11 cellular contexts compared by ENCODE assay signal in the genomic region with DNA sequence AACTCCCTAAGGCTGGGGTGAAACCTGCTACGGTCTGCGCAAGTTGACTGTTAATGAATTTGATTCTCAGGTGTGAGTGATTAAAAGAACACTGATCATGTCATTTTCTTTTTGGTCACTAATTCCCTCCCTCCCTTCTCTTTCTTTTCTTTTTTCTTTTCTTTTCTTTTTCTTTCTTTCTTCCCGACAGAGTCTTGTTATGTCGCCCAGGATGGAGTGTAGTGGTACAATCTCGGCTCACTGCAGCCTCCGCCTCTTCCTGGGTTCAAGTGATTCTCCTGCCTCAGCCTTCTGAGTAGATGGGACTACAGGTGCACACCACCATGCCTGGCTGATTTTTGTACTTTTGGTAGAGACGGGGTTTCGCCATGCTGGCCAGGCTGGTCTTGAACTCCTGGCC. TPM values are rescaled to one million over a fixed set of nuclear protein-coding genes. Genes with fewer than 3 reads are reported as not detected.
DNase-seq lines count a peak whose midpoint lies in the region; ATAC-seq, FAIRE-seq and TF ChIP-seq lines count a peak whose summit lies in the region.
"Had no signal": no experiment of that assay in that cellular context is flagged by ENCODE, and none has a peak within 500 bp of the region (broad histone marks: within the 10 kb centered on the region; RNA-seq: fewer than 3 reads in every experiment).

No MANE protein-coding gene starts in this region.

- no peaks in the 10 kb centered on the region for H3K9me3 Mint-ChIP-seq in activated CD4-positive, alpha-beta T cell treated with anti-CD3 and anti-CD28 coated beads, Interleukin-2, amount 10 ng/mL, durations not matched to agents 7 days and 5 days
- H3K9me3 Mint-ChIP-seq in activated naive CD8-positive, alpha-beta T cell (ENCODE audit: low read depth): no peaks in the 10 kb centered on the region

- POLR2A ChIA-PET in activated CD4-positive, alpha-beta T cell treated with anti-CD3 and anti-CD28 coated beads, Interleukin-2, amount 10 ng/mL, durations not matched to agents 7 days and 5 days (lab: Charles Lee): no interaction called here

- CTCF ChIA-PET in activated CD4-positive, alpha-beta T cell treated with anti-CD3 and anti-CD28 coated beads, Interleukin-2, amount 10 ng/mL, durations not matched to agents 7 days and 5 days (lab: Charles Lee): interaction anchor here (1.1 to 2.3 kb wide), 2 partner anchors 10 to 47 kb away, joined by 3 to 9 read pairs; no protein-coding TSS in a partner anchor

- peak overlapping the region; percentile 84 for H3K4me2 ChIP-seq in keratinocyte (ENCODE audit: control insufficient read depth, extremely low read depth, insufficient read depth, low read depth, low read length)

- no peak for FAIRE-seq in keratinocyte (lab: Jason Lieb, UNC)
- FAIRE-seq in HTR-8/SVneo (lab: Jason Lieb, UNC): no peak

- H3K4me3 Mint-ChIP-seq in activated CD4-positive, alpha-beta T cell treated with anti-CD3 and anti-CD28 coated beads, Interleukin-2, amount 10 ng/mL, durations not matched to agents 7 days and 5 days: peak overlapping the region; percentile 84
- H3K4me3 Mint-ChIP-seq in activated naive CD8-positive, alpha-beta T cell: peak overlapping the region; percentile 92

- H3K27ac ChIP-seq in keratinocyte (ENCODE audit: control insufficient read depth, insufficient read depth, low read length) (peak overlapping the region; percentile 97), thoracic aorta (peak overlapping the region; percentile 75 to 88)

- no peaks in the 10 kb centered on the region for H3K27me3 Mint-ChIP-seq in activated CD4-positive, alpha-beta T cell treated with anti-CD3 and anti-CD28 coated beads, Interleukin-2, amount 10 ng/mL, durations not matched to agents 7 days and 5 days
- no peaks in the 10 kb centered on the region for H3K27me3 Mint-ChIP-seq in activated naive CD8-positive, alpha-beta T cell

- H2AFZ ChIP-seq in keratinocyte (ENCODE audit: control insufficient read depth, low read length): no peak overlapping the region

- H3K4me3 ChIP-seq in keratinocyte (ENCODE audit: control insufficient read depth in 2 of 3, extremely low read depth in 1 of 3, insufficient read depth in 2 of 3, low read depth in 1 of 3, low read length in 3 of 3) (peak overlapping the region; percentile 70 to 98 (median 94)), thoracic aorta (peak overlapping the region; percentile 84)

- H3K9me1 ChIP-seq in keratinocyte (ENCODE audit: control insufficient read depth, extremely low read depth, insufficient read depth, low read length): no peaks in the 10 kb centered on the region

- DNase-seq in activated CD4-positive, alpha-beta T cell treated with anti-CD3 and anti-CD28 coated beads, Interleukin-2, amount 10 ng/mL, durations not matched to agents 7 days and 5 days: no peak
- DNase-seq in activated CD4-positive, alpha-beta T cell treated with anti-CD3 and anti-CD28 coated beads for 48 hours: no peak
- DNase-seq in keratinocyte (ENCODE audit: low read depth, low spot score) (no peak), thoracic aorta (ENCODE audit: low spot score) (no peak), NCI-H524 (lab: John Stamatoyannopoulos, UW) (no peak), midbrain (lab: John Stamatoyannopoulos, UW) (no peak), HTR-8/SVneo (ENCODE audit: insufficient read length, low spot score) (no peak)
- DNase-seq: cerebellar nuclear complex, left colon, T-helper 9 cell had no signal

- H3K4me1 Mint-ChIP-seq in activated CD4-positive, alpha-beta T cell treated with anti-CD3 and anti-CD28 coated beads, Interleukin-2, amount 10 ng/mL, durations not matched to agents 7 days and 5 days: peaks cover 77% of the 10 kb centered on the region
- peaks cover 86% of the 10 kb centered on the region for H3K4me1 Mint-ChIP-seq in activated naive CD8-positive, alpha-beta T cell (ENCODE audit: low read depth)

- H3K36me3 ChIP-seq in keratinocyte (ENCODE audit: control insufficient read depth in 2 of 2, extremely low read depth in 1 of 2, insufficient read depth in 2 of 2, low read length in 2 of 2) (peaks cover 11 to 33% of the 10 kb centered on the region in 2 experiments), thoracic aorta (peaks cover 6% of the 10 kb centered on the region)

- H3K79me2 ChIP-seq in keratinocyte (ENCODE audit: control insufficient read depth, insufficient read depth, low read length): peaks cover 69% of the 10 kb centered on the region

- dilution Hi-C loops in keratinocyte (cut with MboI; ENCODE audit: extremely low pct_ligation_motif_present, low sequenced_read_pairs): no loop called here

- H3K9me3 ChIP-seq in keratinocyte (ENCODE audit: control insufficient read depth, low read depth, low read length) (no peaks in the 10 kb centered on the region), thoracic aorta (no peaks in the 10 kb centered on the region)

- peaks cover 32% of the 10 kb centered on the region for H3K36me3 Mint-ChIP-seq in activated CD4-positive, alpha-beta T cell treated with anti-CD3 and anti-CD28 coated beads, Interleukin-2, amount 10 ng/mL, durations not matched to agents 7 days and 5 days (ENCODE audit: low read depth)
- H3K36me3 Mint-ChIP-seq in activated naive CD8-positive, alpha-beta T cell: peaks cover 12% of the 10 kb centered on the region

- TF ChIP-seq CTCF in keratinocyte (optimal IDR thresholded peaks at IDR 0.05 in 1 of 3, IDR thresholded peaks at IDR 0.05 in 1 of 3, conservative IDR thresholded peaks at IDR 0.05 in 1 of 3; ENCODE audit: extremely low read depth in 1 of 3, insufficient read depth in 2 of 3, low read length in 3 of 3): no peak
- no peak for TF ChIP-seq CTCF in thoracic aorta (IDR thresholded peaks at IDR 0.05)

- H3K9ac ChIP-seq in keratinocyte (ENCODE audit: control insufficient read depth, extremely low read depth, insufficient read depth, low read length): peak overlapping the region; percentile 94

- H3K4me1 ChIP-seq in keratinocyte (ENCODE audit: control insufficient read depth, extremely low read depth, insufficient read depth, low read length): peaks cover 47% of the 10 kb centered on the region
- H3K4me1 ChIP-seq in thoracic aorta (ENCODE audit: control insufficient read depth in 1 of 2, low read depth in 2 of 2): peaks cover 54 to 59% of the 10 kb centered on the region in 2 donors

- no peak for ATAC-seq in thoracic aorta (ENCODE audit: insufficient number of reproducible peaks, low FRiP score, low read depth)
- ATAC-seq: left colon had no signal

- H3K27me3 ChIP-seq in keratinocyte (ENCODE audit: control insufficient read depth, extremely low read depth, insufficient read depth, low read length) (no peaks in the 10 kb centered on the region), thoracic aorta (replicated peaks; ENCODE audit: insufficient read depth) (no peaks in the 10 kb centered on the region)

- H3K27ac Mint-ChIP-seq in activated CD4-positive, alpha-beta T cell treated with anti-CD3 and anti-CD28 coated beads, Interleukin-2, amount 10 ng/mL, durations not matched to agents 7 days and 5 days: peak overlapping the region; percentile 88
- peak overlapping the region; percentile 87 for H3K27ac Mint-ChIP-seq in activated naive CD8-positive, alpha-beta T cell

- peaks cover 19% of the 10 kb centered on the region for H4K20me1 ChIP-seq in keratinocyte (ENCODE audit: control insufficient read depth, extremely low read depth, insufficient read depth, low read length)

RNA-seq across cellular contexts. Expression of a gene that starts 2.6 kb away (rescaled TPM):
- total RNA-seq in activated CD4-positive, alpha-beta T cell treated with anti-CD3 and anti-CD28 coated beads, Interleukin-2, amount 10 ng/mL, durations not matched to agents 7 days and 5 days: 100 to 1,000 TPM; 106 to 116 TPM
- 972 to 1,449 TPM (median 1,028 TPM) in 3 replicates for polyA plus RNA-seq in keratinocyte
- 1,388 TPM for polyA plus RNA-seq in keratinocyte (2011; ENCODE audit: low read depth)
- polyA plus RNA-seq in keratinocyte (2011; cell fraction: cytosol; rRNA removed): 750 and 1,475 TPM in 2 replicates
- 1,170 and 1,541 TPM in 2 replicates for polyA plus RNA-seq in keratinocyte (2011; cell fraction: nucleus; rRNA removed)
- polyA plus RNA-seq in keratinocyte (2012; ENCODE audit: low replicate concordance): 740 and 1,721 TPM in 2 replicates
- polyA minus RNA-seq in keratinocyte: 121 to 703 TPM (median 426 TPM) in 3 replicates
- 323 TPM for polyA minus RNA-seq in keratinocyte (2011; cell fraction: cytosol; rRNA and poly(A)+ RNA removed)
- polyA minus RNA-seq in keratinocyte (2011; cell fraction: nucleus; rRNA and poly(A)+ RNA removed): 533 and 965 TPM in 2 replicates
- total RNA-seq in thoracic aorta: 100 to 1,000 TPM; 485 to 668 TPM

Comparison
In these comparisons a context has a peak if more than half of its experiments do, and no peak if none do; other contexts are left out.
1. RNA of a gene that starts 2.6 kb away (total RNA-seq): 485 to 668 TPM in thoracic aorta; 106 to 116 TPM in activated CD4-positive, alpha-beta T cell treated with anti-CD3 and anti-CD28 coated beads, Interleukin-2, amount 10 ng/mL, durations not matched to agents 7 days and 5 days; every median in the first group is over 4 times any median in the second.